In the genomic region with DNA sequence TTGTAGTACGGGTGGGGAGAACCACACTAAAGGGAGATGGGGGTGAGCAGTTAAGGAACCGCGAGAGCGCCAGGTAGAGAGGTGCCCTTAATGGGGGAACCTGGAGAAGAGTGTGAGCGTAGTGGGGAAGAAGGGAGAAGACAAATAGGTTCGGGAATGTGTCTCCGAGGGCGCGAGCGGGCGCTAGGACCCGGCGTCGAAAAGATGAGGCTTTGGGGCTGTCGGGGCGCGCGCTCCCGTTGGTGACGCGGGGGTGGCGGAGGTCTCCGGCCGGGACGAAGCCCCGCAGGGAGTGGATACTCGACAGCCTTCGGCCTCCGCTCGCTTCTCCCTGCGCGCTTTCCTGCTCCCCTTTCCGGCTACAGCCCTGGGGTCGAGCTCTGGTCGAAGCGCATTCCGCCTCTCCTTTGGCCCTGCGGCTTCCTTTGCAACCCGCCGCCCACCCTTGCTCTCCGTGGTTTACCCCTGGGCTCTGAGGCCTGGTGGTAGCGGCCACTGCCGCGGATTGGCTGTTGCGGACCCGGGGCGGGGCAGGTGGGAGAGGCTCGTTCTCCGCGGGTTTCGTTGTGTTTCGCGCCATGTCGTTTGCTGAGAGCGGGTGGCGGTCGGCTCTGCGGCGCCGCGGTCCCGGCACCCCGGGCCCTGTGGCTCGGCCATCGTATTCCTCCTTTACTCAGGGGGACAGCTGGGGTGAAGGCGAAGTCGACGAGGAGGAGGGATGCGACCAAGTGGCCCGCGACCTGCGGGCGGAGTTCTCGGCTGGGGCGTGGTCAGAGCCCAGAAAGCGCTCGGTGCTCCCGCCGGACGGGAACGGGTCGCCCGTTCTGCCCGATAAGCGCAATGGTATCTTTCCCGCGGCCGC, we compare ENCODE assay signal across 1 cellular context.
A peak's percentile ranks its signal among the peaks of the same experiment; 100 is the strongest.
TF ChIP-seq lines count a peak whose summit lies in the region.

ARL6IP6 (plus strand) TSS at position 574 of the 862 bp plus-strand sequence; CDS start at position 579, 5 bp downstream.

TF ChIP-seq in HEK293, 187 proteins besides CTCF, POLR2A, EP300 and RAD21 (continued from another document and continues in another):
- 0 out of 2 replicates have a peak, but pooled peaks have one; percentile 17 for TF ChIP-seq ZNF518A (tag by site-specific recombination; conservative IDR thresholded peaks at IDR 0.05; ENCODE audit: low read depth)
- TF ChIP-seq, protein P1, sequence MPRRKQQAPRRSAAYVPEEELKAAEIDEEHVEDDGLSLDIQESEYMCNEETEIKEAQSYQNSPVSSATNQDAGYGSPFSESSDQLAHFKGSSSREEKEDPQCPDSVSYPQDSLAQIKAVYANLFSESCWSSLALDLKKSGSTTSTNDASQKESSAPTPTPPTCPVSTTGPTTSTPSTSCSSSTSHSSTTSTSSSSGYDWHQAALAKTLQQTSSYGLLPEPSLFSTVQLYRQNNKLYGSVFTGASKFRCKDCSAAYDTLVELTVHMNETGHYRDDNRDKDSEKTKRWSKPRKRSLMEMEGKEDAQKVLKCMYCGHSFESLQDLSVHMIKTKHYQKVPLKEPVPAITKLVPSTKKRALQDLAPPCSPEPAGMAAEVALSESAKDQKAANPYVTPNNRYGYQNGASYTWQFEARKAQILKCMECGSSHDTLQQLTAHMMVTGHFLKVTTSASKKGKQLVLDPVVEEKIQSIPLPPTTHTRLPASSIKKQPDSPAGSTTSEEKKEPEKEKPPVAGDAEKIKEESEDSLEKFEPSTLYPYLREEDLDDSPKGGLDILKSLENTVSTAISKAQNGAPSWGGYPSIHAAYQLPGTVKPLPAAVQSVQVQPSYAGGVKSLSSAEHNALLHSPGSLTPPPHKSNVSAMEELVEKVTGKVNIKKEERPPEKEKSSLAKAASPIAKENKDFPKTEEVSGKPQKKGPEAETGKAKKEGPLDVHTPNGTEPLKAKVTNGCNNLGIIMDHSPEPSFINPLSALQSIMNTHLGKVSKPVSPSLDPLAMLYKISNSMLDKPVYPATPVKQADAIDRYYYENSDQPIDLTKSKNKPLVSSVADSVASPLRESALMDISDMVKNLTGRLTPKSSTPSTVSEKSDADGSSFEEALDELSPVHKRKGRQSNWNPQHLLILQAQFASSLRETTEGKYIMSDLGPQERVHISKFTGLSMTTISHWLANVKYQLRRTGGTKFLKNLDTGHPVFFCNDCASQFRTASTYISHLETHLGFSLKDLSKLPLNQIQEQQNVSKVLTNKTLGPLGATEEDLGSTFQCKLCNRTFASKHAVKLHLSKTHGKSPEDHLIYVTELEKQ (tag by site-specific recombination; IDR thresholded peaks at IDR 0.05; ENCODE audit: borderline replicate concordance): peak; percentile 74
- no peak for TF ChIP-seq ZNF23 (tag by site-specific recombination; IDR thresholded peaks at IDR 0.05; ENCODE audit: borderline replicate concordance)
- no peak for TF ChIP-seq ZNF223 (tag by site-specific recombination; IDR thresholded peaks at IDR 0.05)
- TF ChIP-seq PBX3 (CRISPR knock-in tag; IDR thresholded peaks at IDR 0.05): peak; percentile 83
- TF ChIP-seq ATF2 (tag by site-specific recombination; IDR thresholded peaks at IDR 0.05; ENCODE audit: low read depth): peak; percentile 61; the same call in 1 of the 2 replicates
- no peak for TF ChIP-seq ZNF292 (tag by site-specific recombination; IDR thresholded peaks at IDR 0.05; ENCODE audit: borderline replicate concordance, low read depth)
- no peak for TF ChIP-seq ZNF510 (tag by site-specific recombination; IDR thresholded peaks at IDR 0.05; ENCODE audit: insufficient replicate concordance)
- peak; percentile 73 for TF ChIP-seq SP3 (tag by site-specific recombination; IDR thresholded peaks at IDR 0.05)
- TF ChIP-seq REPIN1 (tag by site-specific recombination; IDR thresholded peaks at IDR 0.05; ENCODE audit: low read depth): peak; percentile 81; the same call in 1 of the 2 replicates
- no peak; the same call in 1 of the 2 replicates for TF ChIP-seq ZIC2 (tag by site-specific recombination; IDR thresholded peaks at IDR 0.05)
- TF ChIP-seq KLF1 (tag by site-specific recombination; IDR thresholded peaks at IDR 0.05): no peak
- TF ChIP-seq ZNF843 (tag by site-specific recombination; IDR thresholded peaks at IDR 0.05): peak; percentile 49; the same call in 1 of the 2 replicates
- TF ChIP-seq ZNF214 (tag by site-specific recombination; IDR thresholded peaks at IDR 0.05; ENCODE audit: borderline replicate concordance): no peak
- TF ChIP-seq ZNF391 (tag by site-specific recombination; IDR thresholded peaks at IDR 0.05; ENCODE audit: borderline replicate concordance, low read depth): peak; percentile 87
- no peak for TF ChIP-seq ZNF155 (tag by site-specific recombination; IDR thresholded peaks at IDR 0.05)
- TF ChIP-seq, protein P2, sequence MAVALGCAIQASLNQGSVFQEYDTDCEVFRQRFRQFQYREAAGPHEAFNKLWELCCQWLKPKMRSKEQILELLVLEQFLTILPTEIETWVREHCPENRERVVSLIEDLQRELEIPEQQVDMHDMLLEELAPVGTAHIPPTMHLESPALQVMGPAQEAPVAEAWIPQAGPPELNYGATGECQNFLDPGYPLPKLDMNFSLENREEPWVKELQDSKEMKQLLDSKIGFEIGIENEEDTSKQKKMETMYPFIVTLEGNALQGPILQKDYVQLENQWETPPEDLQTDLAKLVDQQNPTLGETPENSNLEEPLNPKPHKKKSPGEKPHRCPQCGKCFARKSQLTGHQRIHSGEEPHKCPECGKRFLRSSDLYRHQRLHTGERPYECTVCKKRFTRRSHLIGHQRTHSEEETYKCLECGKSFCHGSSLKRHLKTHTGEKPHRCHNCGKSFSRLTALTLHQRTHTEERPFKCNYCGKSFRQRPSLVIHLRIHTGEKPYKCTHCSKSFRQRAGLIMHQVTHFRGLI (tag by site-specific recombination; IDR thresholded peaks at IDR 0.05): no peak; the same call in 1 of the 2 replicates
- TF ChIP-seq ZNF146 (tag by site-specific recombination; IDR thresholded peaks at IDR 0.05): peak; percentile 22; the same call in 1 of the 2 replicates
- no peak for TF ChIP-seq ZBTB6 (tag by site-specific recombination; IDR thresholded peaks at IDR 0.05)
- TF ChIP-seq ZFP69B (tag by site-specific recombination; IDR thresholded peaks at IDR 0.05): peak; percentile 88
- TF ChIP-seq MZF1 (tag by site-specific recombination; IDR thresholded peaks at IDR 0.05; ENCODE audit: borderline replicate concordance): no peak
- TF ChIP-seq ZNF596 (tag by site-specific recombination; IDR thresholded peaks at IDR 0.05): no peak
- peak; percentile 80 for TF ChIP-seq KLF8 (tag by site-specific recombination; IDR thresholded peaks at IDR 0.05)
- no peak; the same call in 1 of the 2 replicates for TF ChIP-seq ZNF660 (tag by site-specific recombination; IDR thresholded peaks at IDR 0.05)
- 0 out of 2 replicates have a peak, but pooled peaks have one; percentile 69 for TF ChIP-seq ZNF501 (tag by site-specific recombination; IDR thresholded peaks at IDR 0.05)
- peak; percentile 69 for TF ChIP-seq GLIS2 (tag by site-specific recombination; IDR thresholded peaks at IDR 0.05)
- TF ChIP-seq ZNF157 (tag by site-specific recombination; IDR thresholded peaks at IDR 0.05): no peak
- no peak for TF ChIP-seq ZNF311 (tag by site-specific recombination; IDR thresholded peaks at IDR 0.05; ENCODE audit: borderline replicate concordance)
- TF ChIP-seq, protein P3, sequence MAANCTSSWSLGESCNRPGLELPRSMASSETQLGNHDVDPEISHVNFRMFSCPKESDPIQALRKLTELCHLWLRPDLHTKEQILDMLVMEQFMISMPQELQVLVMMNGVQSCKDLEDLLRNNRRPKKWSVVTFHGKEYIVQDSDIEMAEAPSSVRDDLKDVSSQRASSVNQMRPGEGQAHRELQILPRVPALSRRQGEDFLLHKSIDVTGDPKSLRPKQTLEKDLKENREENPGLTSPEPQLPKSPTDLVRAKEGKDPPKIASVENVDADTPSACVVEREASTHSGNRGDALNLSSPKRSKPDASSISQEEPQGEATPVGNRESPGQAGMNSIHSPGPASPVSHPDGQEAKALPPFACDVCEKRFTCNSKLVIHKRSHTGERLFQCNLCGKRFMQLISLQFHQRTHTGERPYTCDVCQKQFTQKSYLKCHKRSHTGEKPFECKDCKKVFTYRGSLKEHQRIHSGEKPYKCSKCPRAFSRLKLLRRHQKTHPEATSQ (tag by site-specific recombination; IDR thresholded peaks at IDR 0.05): 0 out of 2 replicates have a peak, but pooled peaks have one; percentile 63
- no peak for TF ChIP-seq ZNF302 (tag by site-specific recombination; IDR thresholded peaks at IDR 0.05; ENCODE audit: low read depth)
- peak; percentile 98 for TF ChIP-seq ZBTB26 (tag by site-specific recombination; optimal IDR thresholded peaks at IDR 0.05)
- no peak for TF ChIP-seq ZNF776 (tag by site-specific recombination; IDR thresholded peaks at IDR 0.05; ENCODE audit: borderline replicate concordance)
- no peak for TF ChIP-seq ZNF670 (tag by site-specific recombination; IDR thresholded peaks at IDR 0.05; ENCODE audit: low read depth)
- TF ChIP-seq ZNF521 (tag by site-specific recombination; IDR thresholded peaks at IDR 0.05): no peak
- TF ChIP-seq ZNF175 (tag by site-specific recombination; IDR thresholded peaks at IDR 0.05): no peak
- 0 out of 2 replicates have a peak, but pooled peaks have one; percentile 23 for TF ChIP-seq ZBTB44 (tag by site-specific recombination; IDR thresholded peaks at IDR 0.05)
